14 cellular contexts compared by ENCODE assay signal in the genomic region with DNA sequence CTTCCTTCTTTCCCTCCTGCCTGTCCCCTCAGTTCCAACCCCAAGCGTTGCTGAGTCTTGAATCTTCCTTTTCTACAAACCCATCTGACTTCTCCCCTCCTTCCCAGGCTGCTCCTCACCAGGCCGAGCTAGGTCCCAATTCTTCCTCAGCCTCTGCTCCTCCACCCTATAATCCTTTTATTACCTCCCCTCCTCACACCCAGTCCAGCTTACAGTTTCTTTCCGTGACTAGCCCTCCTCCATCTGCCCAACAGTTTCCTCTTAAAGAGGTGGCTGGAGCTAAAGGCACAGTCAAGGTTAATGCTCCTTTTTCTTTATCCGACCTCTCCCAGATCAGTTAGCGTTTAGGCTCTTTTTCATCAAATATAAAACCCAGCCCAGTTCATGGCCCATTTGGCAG. TPM values are rescaled to one million over a fixed set of nuclear protein-coding genes. Genes with fewer than 3 reads are reported as not detected.
DNase-seq lines count a peak whose midpoint lies in the region; FAIRE-seq and TF ChIP-seq lines count a peak whose summit lies in the region.
"Not testable (repeated sequence)": the region's sequence is repeated elsewhere in the genome, so short reads cannot be mapped to it uniquely, and the experiment has no call there.
"Had no signal": no experiment of that assay in that cellular context is flagged by ENCODE, and none has a peak within 500 bp of the region (broad histone marks: within the 10 kb centered on the region; RNA-seq: fewer than 3 reads in every experiment).

No MANE protein-coding gene starts in this region.

- FAIRE-seq in small intestine (lab: Jason Lieb, UNC), result not testable (repeated sequence)

- H3F3A ChIP-seq in PC-9 (ENCODE audit: insufficient read depth, low read depth), result peaks cover 22% of the 10 kb centered on the region; the same call in 1 of the 2 replicates

- H3K4me1 ChIP-seq in PC-9 (replicated peaks; ENCODE audit: insufficient read depth) (peaks cover 29% of the 10 kb centered on the region), mucosa of rectum (ENCODE audit: control insufficient read depth in 2 of 2, insufficient read depth in 2 of 2, low read length in 2 of 2) (peaks cover 2 to 16% of the 10 kb centered on the region in 2 donors)
- not testable (repeated sequence) for H3K4me1 ChIP-seq in esophagus (ENCODE audit: control insufficient read depth in 2 of 2, insufficient read depth in 2 of 2, low read length in 1 of 2); small intestine (ENCODE audit: control insufficient read depth in 2 of 2, insufficient read depth in 1 of 2, low read depth in 1 of 2, low read length in 1 of 2)

- 58 to 76% methylated on average over 5 of the region's 5 CpGs for WGBS in esophagus, 2 donors
- WGBS in small intestine, 3 donors, result 20 to 51% (median 23%) methylated on average over 5 of the region's 5 CpGs

- H3K9me3 ChIP-seq in PC-9 (ENCODE audit: insufficient read depth, low read depth); WERI-Rb-1 (ENCODE audit: severe bottlenecking); esophagus (ENCODE audit: control insufficient read depth in 2 of 2, insufficient read depth in 1 of 2, low read depth in 1 of 2, low read length in 1 of 2); mucosa of rectum (ENCODE audit: control insufficient read depth in 2 of 2, low read length in 2 of 2); small intestine (ENCODE audit: control insufficient read depth, low read depth): not testable (repeated sequence)

- H3K36me3 ChIP-seq in PC-9 (ENCODE audit: low read depth); WERI-Rb-1; esophagus (ENCODE audit: control insufficient read depth in 2 of 2, insufficient read depth in 2 of 2, low read length in 1 of 2); mucosa of rectum (ENCODE audit: control insufficient read depth in 2 of 2, insufficient read depth in 2 of 2, low read length in 2 of 2); small intestine (ENCODE audit: control insufficient read depth in 2 of 2, insufficient read depth in 2 of 2, low read length in 2 of 2): not testable (repeated sequence)

- H3K4me2 ChIP-seq in PC-9, result peak overlapping the region; percentile 96

- TF ChIP-seq CTCF in PC-9 (conservative IDR thresholded peaks at IDR 0.05); WERI-Rb-1 (IDR thresholded peaks at IDR 0.05; ENCODE audit: low read depth, low read length): not testable (repeated sequence)

- H3K4me3 ChIP-seq in PC-9; WERI-Rb-1 (ENCODE audit: low read depth, low read length): not testable (repeated sequence)
- H3K4me3 ChIP-seq in esophagus (ENCODE audit: low read depth in 1 of 2, low read length in 2 of 2) (peak overlapping the region; percentile 10 to 41), mucosa of rectum (ENCODE audit: low read length in 2 of 2) (peak overlapping the region; percentile 68 to 81), small intestine (ENCODE audit: low read depth in 1 of 2, low read length in 2 of 2) (peak overlapping the region in 1 of 2 donors; percentile 54)

- peak overlapping the region; percentile 86 to 90 for H3K9ac ChIP-seq in mucosa of rectum (ENCODE audit: low read depth in 1 of 2, low read length in 2 of 2)

- CTCF ChIA-PET in PC-9 (lab: Charles Lee), result not testable (repeated sequence)

- DNase-seq in KBM-7 (peak; percentile 23), NCI-H69 (lab: John Stamatoyannopoulos, UW) (peak; percentile 69), WERI-Rb-1 (peak; percentile 81), small intestine (peak; percentile 73)
- not testable (repeated sequence) for DNase-seq in PC-9

- H3K27me3 ChIP-seq in PC-9 (ENCODE audit: insufficient read depth, low read depth); WERI-Rb-1 (ENCODE audit: insufficient read depth, low read depth, severe bottlenecking); esophagus (ENCODE audit: control insufficient read depth in 1 of 2, insufficient read depth in 2 of 2, low read length in 2 of 2); mucosa of rectum (ENCODE audit: control insufficient read depth in 2 of 2, insufficient read depth in 2 of 2, low read length in 2 of 2); small intestine (ENCODE audit: control insufficient read depth in 2 of 2, insufficient read depth in 2 of 2, low read length in 2 of 2): not testable (repeated sequence)

- intact Hi-C loops in PC-9 (cut with micrococcal nuclease; ENCODE audit: unreplicated experiment), result not testable (repeated sequence)

- H3K9me2 ChIP-seq in PC-9 (ENCODE audit: insufficient read depth), result not testable (repeated sequence)

- not testable (repeated sequence) for H4K20me1 ChIP-seq in PC-9 (ENCODE audit: insufficient read depth)

- in situ Hi-C loops in KBM-7 (cut with MboI; ENCODE audit: low pct_unique_long_range_greater_than_20kb, low sequenced_read_pairs), result not testable (repeated sequence)

- not testable (repeated sequence) for BruUV-seq in PC-9 (replicated peaks; lab: Mats Ljungman, UMichigan)

- peaks cover 21% of the 10 kb centered on the region for H3K79me2 ChIP-seq in PC-9 (ENCODE audit: low read depth)

- H2AFZ ChIP-seq in PC-9, result not testable (repeated sequence)

- H3K27ac ChIP-seq in PC-9, result not testable (repeated sequence)
- peak overlapping the region; percentile 74 for H3K27ac ChIP-seq in WERI-Rb-1
- peak overlapping the region; percentile 38 to 61 for H3K27ac ChIP-seq in esophagus (ENCODE audit: low read depth in 2 of 2, low read length in 1 of 2)
- peak overlapping the region; percentile 96 to 98 for H3K27ac ChIP-seq in mucosa of rectum (ENCODE audit: low read depth in 2 of 2, low read length in 2 of 2)
- peak overlapping the region; percentile 94 to 98 for H3K27ac ChIP-seq in small intestine (ENCODE audit: low read depth in 1 of 2, low read length in 1 of 2)

- POLR2A ChIA-PET in PC-9 (lab: Charles Lee; ENCODE audit: unreplicated experiment), result not testable (repeated sequence)

RNA-seq across cellular contexts. Expression of gene FUT3, which starts 2.6 kb away (rescaled TPM):
- 28.5 and 28.7 TPM in 2 replicates for total RNA-seq in PC-9 (2021)
- polyA plus RNA-seq in esophagus (100 to 1,000 TPM; 121 to 183 TPM), small intestine (100 to 1,000 TPM in 1 of 3 donors, 10 to 100 TPM in 2; 47.0 to 114 (median 50.1) TPM)
- total RNA-seq: CD8-positive, alpha-beta memory T cell; GM23248; H7 had no signal
- polyA plus RNA-seq: CD14-positive monocyte; CD8-positive, alpha-beta memory T cell; GM23248 had no signal

RNA-seq across cellular contexts. Expression of gene FUT6, which starts 9.1 kb away (rescaled TPM):
- 0.43 and 0.55 TPM in 2 replicates for total RNA-seq in PC-9 (2021)
- polyA plus RNA-seq in esophagus (10 to 100 TPM; 77.6 to 96.5 TPM), small intestine (10 to 100 TPM; 22.4 to 34.6 (median 23.9) TPM)
- total RNA-seq: CD8-positive, alpha-beta memory T cell; GM12878; GM23248; H1; H7 had no signal
- polyA plus RNA-seq: A549; CD14-positive monocyte; CD8-positive, alpha-beta memory T cell; GM12878; GM23248; H1 had no signal

RNA-seq across cellular contexts. Expression of gene FUT5, which starts 21.7 kb away (rescaled TPM):
- total RNA-seq in PC-9 (2021), result 0.28 TPM in 1 of 2 replicates, not detected in the other
- polyA plus RNA-seq in esophagus, result not detected
- not detected for polyA plus RNA-seq in small intestine
- total RNA-seq: CD8-positive, alpha-beta memory T cell; GM12878; GM23248; H1; H7 had no signal
- polyA plus RNA-seq: CD14-positive monocyte; CD8-positive, alpha-beta memory T cell; GM12878; GM23248; H1 had no signal

RNA-seq across cellular contexts. Expression of gene NRTN, which starts 43.8 kb away (rescaled TPM):
- 1.9 and 3.5 TPM in 2 replicates for total RNA-seq in PC-9 (2021)
- polyA plus RNA-seq in esophagus, result 1 to 10 TPM; 2.2 to 2.8 TPM
- 1 to 10 TPM in 2 of 3 donors, not detected in 1; 2.9 to 3.0 TPM for polyA plus RNA-seq in small intestine
- total RNA-seq: GM12878, GM23248 had no signal
- polyA plus RNA-seq: CD14-positive monocyte, GM12878, GM23248 had no signal

RNA-seq across cellular contexts. Expression of gene NDUFA11, which starts 55.0 kb away (rescaled TPM):
- 169 and 181 TPM in 2 replicates for total RNA-seq in PC-9 (2021)
- polyA plus RNA-seq in esophagus (100 to 1,000 TPM; 328 to 390 TPM), small intestine (100 to 1,000 TPM; 428 to 576 (median 523) TPM)
